In the genomic region with DNA sequence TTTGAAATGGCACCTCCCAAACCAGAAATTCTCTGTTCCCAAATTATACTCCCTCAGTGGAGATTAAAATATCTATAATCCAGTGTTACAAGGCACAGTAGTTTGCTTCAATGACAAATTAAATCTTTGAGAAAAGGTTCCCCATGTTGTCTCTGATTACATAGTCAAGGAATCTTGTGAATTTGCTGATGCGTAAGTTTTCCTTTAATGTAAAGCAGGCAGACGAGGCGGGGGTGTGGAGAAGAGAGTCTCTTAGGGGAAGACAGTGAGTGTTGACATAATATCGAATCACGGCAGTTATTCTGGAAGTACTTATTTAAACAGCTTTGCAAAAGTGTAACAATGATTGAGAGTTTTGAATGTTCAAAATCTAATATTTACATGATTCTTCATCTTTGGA, we compare ENCODE assay signal across 28 cellular contexts.
"Had no signal": no experiment of that assay in that cellular context is flagged by ENCODE, and none has a peak within 500 bp of the region (broad histone marks: within the 10 kb centered on the region; RNA-seq: fewer than 3 reads in every experiment).

No MANE protein-coding gene starts in this region.

- H3K27ac Mint-ChIP-seq: activated CD4-positive, alpha-beta T cell treated with anti-CD3 and anti-CD28 coated beads for 36 hours; activated CD8-positive, alpha-beta memory T cell treated with anti-CD3 and anti-CD28 coated beads, Interleukin-2, amount 10 ng/mL, durations not matched to agents 7 days and 5 days; activated CD8-positive, alpha-beta T cell treated with anti-CD3 and anti-CD28 coated beads, Interleukin-2, amount 10 ng/mL, durations not matched to agents 7 days and 5 days; activated naive CD4-positive, alpha-beta T cell treated with anti-CD3 and anti-CD28 coated beads, Interleukin-2, amount 10 ng/mL, durations not matched to agents 7 days and 5 days; activated naive CD8-positive, alpha-beta T cell treated with anti-CD3 and anti-CD28 coated beads, Interleukin-2, amount 10 ng/mL, durations not matched to agents 7 days and 5 days; nephron progenitor cell; T-helper 2 cell treated with Interferon-gamma antibody and Interleukin-4, amounts not matched to agents 5 μg/mL and 100 μg/mL, for 36 hours had no signal

- H3K9me3 Mint-ChIP-seq: central memory CD8-positive, alpha-beta T cell had no signal

- FAIRE-seq: astrocyte, endometrium, pancreas had no signal

- H3K36me3 Mint-ChIP-seq: activated CD8-positive, alpha-beta memory T cell treated with anti-CD3 and anti-CD28 coated beads, Interleukin-2, amount 10 ng/mL, durations not matched to agents 7 days and 5 days; activated naive CD4-positive, alpha-beta T cell treated with anti-CD3 and anti-CD28 coated beads, Interleukin-2, amount 10 ng/mL, durations not matched to agents 7 days and 5 days; activated naive CD8-positive, alpha-beta T cell treated with anti-CD3 and anti-CD28 coated beads, Interleukin-2, amount 10 ng/mL, durations not matched to agents 7 days and 5 days had no signal

- DNase-seq: activated CD4-positive, alpha-beta T cell treated with anti-CD3 and anti-CD28 coated beads for 36 hours; activated CD4-positive, CD25-positive, alpha-beta regulatory T cell; activated CD8-positive, alpha-beta memory T cell treated with anti-CD3 and anti-CD28 coated beads, Interleukin-2, amount 10 ng/mL, durations not matched to agents 7 days and 5 days; activated CD8-positive, alpha-beta T cell treated with anti-CD3 and anti-CD28 coated beads, Interleukin-2, amount 10 ng/mL, durations not matched to agents 7 days and 5 days; activated effector memory CD4-positive, alpha-beta T cell treated with anti-CD3 and anti-CD28 coated beads, Interleukin-2, amount 50 U/mL, for 16 hours; activated naive CD4-positive, alpha-beta T cell treated with anti-CD3 and anti-CD28 coated beads, Interleukin-2, amount 10 ng/mL, durations not matched to agents 7 days and 5 days; activated naive CD8-positive, alpha-beta T cell treated with anti-CD3 and anti-CD28 coated beads, Interleukin-2, amount 10 ng/mL, durations not matched to agents 7 days and 5 days; colonic mucosa; effector CD8-positive, alpha-beta T cell; esophagus squamous epithelium; foreskin melanocyte; heart right ventricle; left lung; lower lobe of right lung; mesenchymal stem cell; nephron progenitor cell; pancreas; spleen; stimulated activated naive CD4-positive, alpha-beta T cell treated with Interleukin-2 at 50 U/mL for 16 hours; T-helper 1 cell had no signal

- H3K4me3 ChIP-seq: breast epithelium, colonic mucosa, esophagus squamous epithelium, heart right ventricle, left lung, lower lobe of right lung, pancreas, prostate gland, spleen, tibial nerve had no signal

- H3K36me3 ChIP-seq: breast epithelium, colonic mucosa, esophagus squamous epithelium, heart right ventricle, left lung, lower lobe of right lung, pancreas, prostate gland, spleen, tibial nerve had no signal

- H3K4me1 Mint-ChIP-seq: activated CD4-positive, alpha-beta T cell treated with anti-CD3 and anti-CD28 coated beads for 36 hours; activated CD8-positive, alpha-beta memory T cell treated with anti-CD3 and anti-CD28 coated beads, Interleukin-2, amount 10 ng/mL, durations not matched to agents 7 days and 5 days; activated naive CD4-positive, alpha-beta T cell treated with anti-CD3 and anti-CD28 coated beads, Interleukin-2, amount 10 ng/mL, durations not matched to agents 7 days and 5 days; activated naive CD8-positive, alpha-beta T cell treated with anti-CD3 and anti-CD28 coated beads, Interleukin-2, amount 10 ng/mL, durations not matched to agents 7 days and 5 days; central memory CD8-positive, alpha-beta T cell; nephron progenitor cell had no signal

- H3K27ac ChIP-seq: breast epithelium, colonic mucosa, epithelial cell of prostate, esophagus squamous epithelium, heart right ventricle, left lung, lower lobe of right lung, pancreas, prostate gland, spleen, tibial nerve had no signal

- H3K4me1 ChIP-seq: breast epithelium, colonic mucosa, esophagus squamous epithelium, heart right ventricle, left lung, lower lobe of right lung, pancreas, prostate gland, spleen, tibial nerve had no signal

- H3K27me3 ChIP-seq: breast epithelium, colonic mucosa, esophagus squamous epithelium, heart right ventricle, left lung, pancreas, spleen, tibial nerve had no signal

- H3K27me3 Mint-ChIP-seq: activated CD4-positive, alpha-beta T cell treated with anti-CD3 and anti-CD28 coated beads for 36 hours; activated CD8-positive, alpha-beta memory T cell treated with anti-CD3 and anti-CD28 coated beads, Interleukin-2, amount 10 ng/mL, durations not matched to agents 7 days and 5 days; activated naive CD4-positive, alpha-beta T cell treated with anti-CD3 and anti-CD28 coated beads, Interleukin-2, amount 10 ng/mL, durations not matched to agents 7 days and 5 days; activated naive CD8-positive, alpha-beta T cell treated with anti-CD3 and anti-CD28 coated beads, Interleukin-2, amount 10 ng/mL, durations not matched to agents 7 days and 5 days; central memory CD8-positive, alpha-beta T cell had no signal

- H3K9me3 ChIP-seq: breast epithelium, colonic mucosa, esophagus squamous epithelium, lower lobe of right lung, pancreas, prostate gland, tibial nerve had no signal

- ATAC-seq: activated CD4-positive, alpha-beta T cell treated with anti-CD3 and anti-CD28 coated beads for 36 hours; activated CD8-positive, alpha-beta memory T cell treated with anti-CD3 and anti-CD28 coated beads, Interleukin-2, amount 10 ng/mL, durations not matched to agents 7 days and 5 days; activated CD8-positive, alpha-beta T cell treated with anti-CD3 and anti-CD28 coated beads, Interleukin-2, amount 10 ng/mL, durations not matched to agents 7 days and 5 days; heart right ventricle; left lung; lower lobe of right lung; pancreas had no signal

- H3K4me3 Mint-ChIP-seq: activated CD4-positive, alpha-beta T cell treated with anti-CD3 and anti-CD28 coated beads for 36 hours; activated CD8-positive, alpha-beta memory T cell treated with anti-CD3 and anti-CD28 coated beads, Interleukin-2, amount 10 ng/mL, durations not matched to agents 7 days and 5 days; activated CD8-positive, alpha-beta T cell treated with anti-CD3 and anti-CD28 coated beads, Interleukin-2, amount 10 ng/mL, durations not matched to agents 7 days and 5 days; activated naive CD4-positive, alpha-beta T cell treated with anti-CD3 and anti-CD28 coated beads, Interleukin-2, amount 10 ng/mL, durations not matched to agents 7 days and 5 days; activated naive CD8-positive, alpha-beta T cell treated with anti-CD3 and anti-CD28 coated beads, Interleukin-2, amount 10 ng/mL, durations not matched to agents 7 days and 5 days; central memory CD8-positive, alpha-beta T cell; nephron progenitor cell; T-helper 2 cell treated with Interferon-gamma antibody and Interleukin-4, amounts not matched to agents 5 μg/mL and 100 μg/mL, for 36 hours had no signal
